In the genomic region with DNA sequence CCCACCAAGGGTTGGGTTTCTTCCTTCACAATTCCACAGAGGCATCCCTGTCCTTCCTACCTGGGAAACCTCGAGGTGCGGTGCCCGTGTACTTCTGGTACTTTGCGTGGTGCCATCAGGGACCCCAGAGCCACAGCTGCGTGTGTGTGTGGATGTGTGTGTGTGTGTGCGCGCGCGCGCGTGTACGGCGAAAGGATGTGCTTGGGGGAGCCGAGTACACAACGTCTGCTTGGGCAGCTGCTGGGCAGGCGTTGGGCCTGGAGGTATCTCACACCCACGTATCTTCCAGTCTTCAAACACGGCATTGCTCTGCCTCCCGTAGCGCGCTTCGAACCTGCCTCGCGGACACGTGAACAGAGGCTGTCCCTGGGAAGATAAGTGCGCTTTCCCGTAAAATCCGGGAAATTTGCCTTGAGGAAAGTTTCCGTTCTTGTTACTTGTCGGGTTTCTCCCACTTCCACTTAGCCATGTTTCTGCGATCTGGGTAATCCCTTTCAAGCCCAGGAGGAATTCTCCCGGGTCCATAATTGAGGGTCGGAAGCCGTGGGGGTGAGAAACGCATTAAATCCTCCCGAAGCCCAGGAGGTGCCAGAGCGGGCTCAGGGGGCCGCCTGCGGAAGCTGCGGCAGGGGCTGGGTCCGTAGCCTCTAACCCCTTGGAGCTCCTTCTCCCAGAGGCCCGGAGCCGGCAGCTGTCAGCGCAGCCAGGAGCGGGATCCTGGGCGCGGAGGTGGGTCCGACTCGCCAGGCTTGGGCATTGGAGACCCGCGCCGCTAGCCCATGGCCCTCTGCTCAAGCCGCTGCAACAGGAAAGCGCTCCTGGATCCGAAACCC, we compare ENCODE assay signal across 22 cellular contexts. TPM values are rescaled to one million over a fixed set of nuclear protein-coding genes. Genes with fewer than 3 reads are reported as not detected.
DNase-seq lines count a peak whose midpoint lies in the region; ATAC-seq, FAIRE-seq and TF ChIP-seq lines count a peak whose summit lies in the region.
"Had no signal": no experiment of that assay in that cellular context is flagged by ENCODE, and none has a peak within 500 bp of the region (broad histone marks: within the 10 kb centered on the region; RNA-seq: fewer than 3 reads in every experiment).

No MANE protein-coding gene starts in this region.

- CTCF ChIA-PET in GM10248 (lab: Yijun Ruan, JAX): no interaction called here

- no peak overlapping the region for H3K27ac ChIP-seq in astrocyte (ENCODE audit: low read depth, low read length)
- no peak overlapping the region for H3K27ac ChIP-seq in mesendoderm (ENCODE audit: low read depth, low read length)
- H3K27ac ChIP-seq in ovary: no peak overlapping the region
- H3K27ac ChIP-seq: dorsolateral prefrontal cortex, neutrophil, skin epidermis, uterus had no signal

- H3K4me2 ChIP-seq in astrocyte (ENCODE audit: low read length) (peak overlapping the region; percentile 78), mesendoderm (ENCODE audit: low read length) (peak overlapping the region; percentile 29)

- H3K27me3 ChIP-seq in astrocyte (ENCODE audit: insufficient read depth, low read length) (peaks cover 95% of the 10 kb centered on the region), mesendoderm (ENCODE audit: insufficient read depth, low read length, poor library complexity) (peaks cover 93% of the 10 kb centered on the region), ovary (peaks cover 2% of the 10 kb centered on the region)

- TF ChIP-seq CTCF in GM10248 (IDR thresholded peaks at IDR 0.05; ENCODE audit: control extremely low read depth, extremely low read depth, low read depth, missing control alignments) (no peak), astrocyte (IDR thresholded peaks at IDR 0.05; ENCODE audit: insufficient read depth, low read depth, low read length) (no peak), ovary (IDR thresholded peaks at IDR 0.05) (no peak)

- peaks cover 9% of the 10 kb centered on the region for H3K4me1 Mint-ChIP-seq in astrocyte (ENCODE audit: low read depth, unreplicated experiment)

- H3K36me3 ChIP-seq in astrocyte (ENCODE audit: insufficient read depth, low read length): no peaks in the 10 kb centered on the region
- no peaks in the 10 kb centered on the region for H3K36me3 ChIP-seq in mesendoderm (ENCODE audit: control insufficient read depth, insufficient read depth, low read length)
- H3K36me3 ChIP-seq in ovary: no peaks in the 10 kb centered on the region
- H3K36me3 ChIP-seq: neutrophil, uterus had no signal

- no peak overlapping the region for H3K4ac ChIP-seq in mesendoderm (ENCODE audit: low read depth, low read length)

- FAIRE-seq in astrocyte (lab: Jason Lieb, UNC): no peak

- no CpG with 5 or more reads among the region's 55 CpGs for WGBS in mesendoderm (ENCODE audit: extremely low coverage, insufficient coverage, low lambda C conversion rate)
- 3 to 5% (median 5%) methylated on average over 51 to 55 of the region's 55 CpGs for WGBS in ovary, 3 donors

- no peak for TF ChIP-seq EP300 in ovary (IDR thresholded peaks at IDR 0.05)

- H4K5ac ChIP-seq in mesendoderm (ENCODE audit: low read length): no peak overlapping the region

- no peak overlapping the region for H2AFZ ChIP-seq in astrocyte (ENCODE audit: low read depth, low read length)

- peak overlapping the region; percentile 37 for H3K23ac ChIP-seq in mesendoderm (ENCODE audit: low read length)

- no peak overlapping the region for H3K4me3 ChIP-seq in astrocyte (ENCODE audit: insufficient read depth, low read depth, low read length)
- H3K4me3 ChIP-seq in mesendoderm (ENCODE audit: low read length): no peak overlapping the region
- no peak overlapping the region for H3K4me3 ChIP-seq in ovary
- H3K4me3 ChIP-seq: skin epidermis, uterus had no signal

- H3K79me1 ChIP-seq in mesendoderm (ENCODE audit: low read length): no peaks in the 10 kb centered on the region

- intact Hi-C loops in ovary (cut with DNase I): no loop called here

- H3K9ac ChIP-seq in astrocyte (ENCODE audit: low read length): no peak overlapping the region
- H3K9ac ChIP-seq in mesendoderm (ENCODE audit: low read length): no peak overlapping the region

- peak overlapping the region; percentile 11 for H3K56ac ChIP-seq in mesendoderm (ENCODE audit: low read length)

- ATAC-seq in HG02588 (IDR thresholded peaks at IDR 0.05; ENCODE audit: unreplicated experiment) (no peak), GM21723 (IDR thresholded peaks at IDR 0.05; ENCODE audit: unreplicated experiment) (no peak), GM19397 (IDR thresholded peaks at IDR 0.05; ENCODE audit: unreplicated experiment) (no peak)
- ATAC-seq: activated CD4-positive, CD25-positive, alpha-beta regulatory T cell treated with anti-CD3 and anti-CD28 coated beads, Interleukin-2, amount 50 U/mL, for 24 hours; T-cell had no signal

- DNase-seq in AG08396 (ENCODE audit: low spot score): peak; percentile 14
- peak; percentile 13 for DNase-seq in GM10248 (ENCODE audit: extremely low spot score)
- DNase-seq in astrocyte (ENCODE audit: low read depth): no peak
- DNase-seq in mesendoderm: peak; percentile 26
- DNase-seq in ovary: no peak
- DNase-seq: C1 segment of cervical spinal cord, DMS53, dorsolateral prefrontal cortex, GOT3, NCI-H2107, NCI-H748 treated with DMSO at 0.1 percent for 48 hours, T-cell, uterus had no signal

- no peak overlapping the region for H3K18ac ChIP-seq in mesendoderm (ENCODE audit: low read length)

- H3K9me3 Mint-ChIP-seq in astrocyte (ENCODE audit: unreplicated experiment): peaks cover 18% of the 10 kb centered on the region
- H3K9me3 Mint-ChIP-seq: stimulated activated naive CD8-positive, alpha-beta T cell treated with anti-CD3 and anti-CD28 coated beads, Interleukin-15, Interleukin-2, amounts not matched to agents 100 ng/mL and 50 ng/mL, for 24 hours; T-cell had no signal

- H3K4me1 ChIP-seq in astrocyte (ENCODE audit: insufficient read depth, low read length) (peaks cover 9% of the 10 kb centered on the region), mesendoderm (ENCODE audit: control insufficient read depth, low read depth, low read length) (no peaks in the 10 kb centered on the region), ovary (ENCODE audit: insufficient read depth) (peaks cover 6% of the 10 kb centered on the region)

- no peak overlapping the region for H2BK15ac ChIP-seq in mesendoderm (replicated peaks; ENCODE audit: low read depth)

- peaks cover 37% of the 10 kb centered on the region for H4K20me1 ChIP-seq in astrocyte (ENCODE audit: insufficient read depth, low read length)

- H3K36me3 Mint-ChIP-seq in astrocyte (ENCODE audit: low read depth, unreplicated experiment): peaks cover 8% of the 10 kb centered on the region
- H3K36me3 Mint-ChIP-seq: IgD-negative memory B cell, T-cell had no signal

- H2BK5ac ChIP-seq in mesendoderm (ENCODE audit: low read length): no peak overlapping the region

- H2AK5ac ChIP-seq in mesendoderm (ENCODE audit: low read length): no peak overlapping the region

- POLR2A ChIA-PET in GM10248 (lab: Yijun Ruan, JAX): no interaction called here

- no peak overlapping the region for H2BK120ac ChIP-seq in mesendoderm (ENCODE audit: low read depth, low read length)

- peak overlapping the region; percentile 73 for H3K4me3 Mint-ChIP-seq in astrocyte (ENCODE audit: unreplicated experiment)
- H3K4me3 Mint-ChIP-seq: IgD-negative memory B cell; stimulated activated naive CD8-positive, alpha-beta T cell treated with anti-CD3 and anti-CD28 coated beads, Interleukin-15, Interleukin-2, amounts not matched to agents 100 ng/mL and 50 ng/mL, for 24 hours had no signal

- peaks cover 5% of the 10 kb centered on the region for H3K9me3 ChIP-seq in astrocyte (ENCODE audit: insufficient read depth, low read depth, low read length)
- peaks cover 0 to 6% of the 10 kb centered on the region in 2 donors for H3K9me3 ChIP-seq in ovary
- H3K9me3 ChIP-seq: neutrophil, uterus had no signal

- TF ChIP-seq POLR2A in ovary (IDR thresholded peaks at IDR 0.05): no peak

- peaks cover 5% of the 10 kb centered on the region for H3K79me2 ChIP-seq in astrocyte (ENCODE audit: insufficient read depth, low read length)
- H3K79me2 ChIP-seq in mesendoderm (ENCODE audit: control insufficient read depth, insufficient read depth, low read length): no peaks in the 10 kb centered on the region

- H4K8ac ChIP-seq in mesendoderm (ENCODE audit: low read depth, low read length): no peak overlapping the region

- peaks cover 53% of the 10 kb centered on the region for H3K27me3 Mint-ChIP-seq in astrocyte (ENCODE audit: low read depth, unreplicated experiment)

- H3K27ac Mint-ChIP-seq in astrocyte (ENCODE audit: unreplicated experiment): peak overlapping the region; percentile 53
- H3K27ac Mint-ChIP-seq: IgD-negative memory B cell; stimulated activated naive CD8-positive, alpha-beta T cell treated with anti-CD3 and anti-CD28 coated beads, Interleukin-15, Interleukin-2, amounts not matched to agents 100 ng/mL and 50 ng/mL, for 24 hours; T-cell had no signal

RNA-seq across cellular contexts. Expression of a gene that starts 2.1 kb away (rescaled TPM):
- 9.2 and 12.8 TPM in 2 replicates for total RNA-seq in astrocyte
- polyA plus RNA-seq in mesendoderm (2013, experiment 1 of 2): 0.04 TPM
- 0.01 TPM for polyA plus RNA-seq in mesendoderm (2013, experiment 2 of 2)
- total RNA-seq in ovary: under 1 TPM in 3 of 7 donors, not detected in 4; 0.11 to 0.23 (median 0.15) TPM
- polyA plus RNA-seq in ovary: under 1 TPM; 0.01 to 0.03 TPM
- total RNA-seq: lung microvascular endothelial cell had no signal
- polyA plus RNA-seq: IgD-negative memory B cell had no signal

Comparison
In these comparisons a context has a peak if more than half of its experiments do, and no peak if none do; other contexts are left out.
1. DNase-seq: peak in AG08396 (single experiment), GM10248 (single experiment) and mesendoderm (single experiment); none in astrocyte (single experiment) and ovary (0 of 5).